8 cellular contexts compared by ENCODE assay signal in the genomic region with DNA sequence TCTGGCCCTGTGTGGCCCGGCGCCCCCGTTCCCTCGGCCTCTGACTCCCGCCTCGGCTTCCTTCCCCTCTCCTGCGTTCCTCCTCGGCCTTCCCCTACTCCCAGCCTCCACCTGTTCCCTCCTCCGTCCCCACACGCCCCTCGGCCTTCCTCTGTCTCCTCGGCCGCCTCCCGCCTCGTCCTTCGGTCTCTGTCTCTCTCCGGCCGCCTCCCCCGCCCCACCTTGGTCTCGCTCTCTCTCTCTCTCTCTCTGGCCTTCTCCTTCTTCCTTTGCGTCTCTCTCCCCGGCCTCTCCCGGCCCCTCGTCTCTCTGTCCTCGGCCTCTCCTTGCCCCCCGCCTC. TPM values are rescaled to one million over a fixed set of nuclear protein-coding genes. Genes with fewer than 3 reads are reported as not detected.
DNase-seq lines count a peak whose midpoint lies in the region; ATAC-seq and TF ChIP-seq lines count a peak whose summit lies in the region.

No MANE protein-coding gene starts in this region.

- peak; percentile 18 for ATAC-seq in HG03097 (IDR thresholded peaks at IDR 0.05; ENCODE audit: low FRiP score, unreplicated experiment)
- ATAC-seq in GM19463 (IDR thresholded peaks at IDR 0.05; ENCODE audit: unreplicated experiment), result no peak

- TF ChIP-seq CTCF in WI38 (IDR thresholded peaks at IDR 0.05; ENCODE audit: low read depth, low read length) (no peak), right atrium auricular region (IDR thresholded peaks at IDR 0.05) (no peak), spleen (IDR thresholded peaks at IDR 0.05 in 8 of 11, conservative IDR thresholded peaks at IDR 0.05 in 3 of 11) (no peak)

- peak overlapping the region; percentile 87 to 88 for H3K27ac ChIP-seq in right atrium auricular region
- peak overlapping the region; percentile 74 to 93 (median 89) for H3K27ac ChIP-seq in spleen

- intact Hi-C loops in activated naive CD4-positive, alpha-beta T cell treated with anti-CD3 and anti-CD28 coated beads for 36 hours (cut with micrococcal nuclease), result loop anchor here (1.0 to 5.0 kb wide), 7 partner anchors 46 to 514 kb away; partner anchors contain the start of genes COX19 and ZFAND2A
- intact Hi-C loops in spleen (cut with DNase I; ENCODE audit: low total_unique reads), result no loop called here

- no peaks in the 10 kb centered on the region for H3K27me3 ChIP-seq in right atrium auricular region
- no peaks in the 10 kb centered on the region for H3K27me3 ChIP-seq in spleen (replicated peaks in 1 of 7)

- H3K4me3 ChIP-seq in WI38 (ENCODE audit: low read depth, low read length), result peak overlapping the region; percentile 82
- H3K4me3 ChIP-seq in right atrium auricular region, result peak overlapping the region; percentile 91 to 96
- peak overlapping the region; percentile 75 to 92 (median 80) for H3K4me3 ChIP-seq in spleen

- H3K27ac Mint-ChIP-seq in activated naive CD4-positive, alpha-beta T cell treated with anti-CD3 and anti-CD28 coated beads for 36 hours, result peak overlapping the region; percentile 82

- H3K27me3 Mint-ChIP-seq in activated naive CD4-positive, alpha-beta T cell treated with anti-CD3 and anti-CD28 coated beads for 36 hours (ENCODE audit: low read depth), result no peaks in the 10 kb centered on the region

- no peak for TF ChIP-seq POLR2A in spleen (IDR thresholded peaks at IDR 0.05)

- H3K9me3 ChIP-seq in right atrium auricular region, result no peaks in the 10 kb centered on the region
- H3K9me3 ChIP-seq in spleen, result no peaks in the 10 kb centered on the region

- CTCF ChIA-PET in activated naive CD4-positive, alpha-beta T cell treated with anti-CD3 and anti-CD28 coated beads for 36 hours (lab: Charles Lee), result no interaction called here

- no peak for DNase-seq in activated naive CD4-positive, alpha-beta T cell treated with anti-CD3 and anti-CD28 coated beads for 36 hours
- DNase-seq in activated naive CD4-positive, alpha-beta T cell treated with anti-CD3 and anti-CD28 coated beads, Interleukin-2, amount 50 U/mL, for 16 hours, result no peak
- DNase-seq in right atrium auricular region (ENCODE audit: low spot score), result no peak
- DNase-seq in spleen, result no peak
- no peak for DNase-seq in NCI-H1048 (lab: John Stamatoyannopoulos, UW)

- no peaks in the 10 kb centered on the region for H3K9me3 Mint-ChIP-seq in activated naive CD4-positive, alpha-beta T cell treated with anti-CD3 and anti-CD28 coated beads for 36 hours

- H3K4me1 Mint-ChIP-seq in activated naive CD4-positive, alpha-beta T cell treated with anti-CD3 and anti-CD28 coated beads for 36 hours (ENCODE audit: low read depth), result peaks cover 41% of the 10 kb centered on the region

- H3K4me3 Mint-ChIP-seq in activated naive CD4-positive, alpha-beta T cell treated with anti-CD3 and anti-CD28 coated beads for 36 hours, result peak overlapping the region; percentile 96

- peaks cover 12% of the 10 kb centered on the region for H3K36me3 ChIP-seq in right atrium auricular region
- H3K36me3 ChIP-seq in spleen, result peaks cover 0 to 37% (median 9%) of the 10 kb centered on the region in 6 donors

- 0 to 3% (median 1%) methylated on average over 24 to 26 of the region's 26 CpGs for WGBS in spleen, 5 donors

- H3K4me1 ChIP-seq in right atrium auricular region (peaks cover 0 to 79% of the 10 kb centered on the region in 2 donors), spleen (peaks cover 25 to 84% (median 69%) of the 10 kb centered on the region in 6 donors)

- peaks cover 16% of the 10 kb centered on the region for H3K36me3 Mint-ChIP-seq in activated naive CD4-positive, alpha-beta T cell treated with anti-CD3 and anti-CD28 coated beads for 36 hours (ENCODE audit: low read depth)

RNA-seq across cellular contexts. Expression of gene GET4, which starts 0.6 kb away (rescaled TPM):
- 10 to 100 TPM; 19.3 to 20.2 TPM for total RNA-seq in activated naive CD4-positive, alpha-beta T cell treated with anti-CD3 and anti-CD28 coated beads for 36 hours
- total RNA-seq in right atrium auricular region (10 to 100 TPM; 16.1 to 19.7 TPM), spleen (10 to 100 TPM; 25.4 to 39.5 (median 34.4) TPM)
- 10 to 100 TPM; 40.0 to 63.0 (median 53.9) TPM for polyA plus RNA-seq in spleen

RNA-seq across cellular contexts. Expression of gene SUN1, which starts 44.7 kb away (rescaled TPM):
- total RNA-seq in activated naive CD4-positive, alpha-beta T cell treated with anti-CD3 and anti-CD28 coated beads for 36 hours, result 10 to 100 TPM; 67.8 to 74.4 TPM
- total RNA-seq in right atrium auricular region, result 10 to 100 TPM; 84.4 to 97.5 TPM
- 100 to 1,000 TPM; 103 to 181 (median 154) TPM for total RNA-seq in spleen
- 10 to 100 TPM; 33.2 to 59.5 (median 54.9) TPM for polyA plus RNA-seq in spleen
